ENCODE assay signal across 18 cellular contexts in genomic region chr11:30552839-30553238, GRCh38. TPM values are rescaled to one million over a fixed set of nuclear protein-coding genes. Genes with fewer than 3 reads are reported as not detected.
DNase-seq lines count a peak whose midpoint lies in the region; ATAC-seq and TF ChIP-seq lines count a peak whose summit lies in the region.
"Had no signal": no experiment of that assay in that cellular context is flagged by ENCODE, and none has a peak within 500 bp of the region (broad histone marks: within the 10 kb centered on the region; RNA-seq: fewer than 3 reads in every experiment).

No MANE protein-coding gene starts in this region.

- peaks cover 9% of the 10 kb centered on the region for H3K9me3 Mint-ChIP-seq in WTC11
- H3K9me3 Mint-ChIP-seq: H9 had no signal

- intact Hi-C loops in sciatic nerve (cut with DNase I): no loop called here

- no peaks in the 10 kb centered on the region for H3K9me3 ChIP-seq in iPS-20b (ENCODE audit: insufficient read depth, low read depth, low read length)
- H3K9me3 ChIP-seq: A549, BE2C had no signal

- H3K4me1 Mint-ChIP-seq in WTC11: peaks cover 58% of the 10 kb centered on the region
- H3K4me1 Mint-ChIP-seq: CD4-positive, alpha-beta memory T cell had no signal

- ATAC-seq in WTC11 (peak; percentile 56), sciatic nerve (peak; percentile 48), GM21528 (IDR thresholded peaks at IDR 0.05; ENCODE audit: low FRiP score, unreplicated experiment) (no peak)
- ATAC-seq: A549, GM12878 had no signal

- peaks cover 75% of the 10 kb centered on the region for H3K27me3 Mint-ChIP-seq in WTC11 (ENCODE audit: low read depth)
- H3K27me3 Mint-ChIP-seq: CD4-positive, alpha-beta memory T cell had no signal

- H3K27me3 ChIP-seq in iPS-20b (ENCODE audit: insufficient read depth, low read length): peaks cover 16% of the 10 kb centered on the region; the same call in 1 of the 2 replicates
- H3K27me3 ChIP-seq: BE2C had no signal

- H3K4me3 ChIP-seq in iPS-20b (ENCODE audit: low read length): peak overlapping the region; percentile 35; the same call in 1 of the 2 replicates
- H3K4me3 ChIP-seq: A549, GM12878, GM23248 had no signal

- CTCF ChIA-PET in WTC11 (lab: Charles Lee): no interaction called here

- H3K36me3 ChIP-seq in iPS-20b (ENCODE audit: insufficient read depth, low read depth, low read length): no peaks in the 10 kb centered on the region
- H3K36me3 ChIP-seq: BE2C had no signal

- H3K4me3 Mint-ChIP-seq in WTC11: no peak overlapping the region
- H3K4me3 Mint-ChIP-seq: CD4-positive, alpha-beta memory T cell had no signal

- H3K36me3 Mint-ChIP-seq in WTC11: peaks cover 6% of the 10 kb centered on the region; the same call in 1 of the 2 replicates
- H3K36me3 Mint-ChIP-seq: CD4-positive, alpha-beta memory T cell had no signal

- peak overlapping the region; percentile 37 for H3K27ac ChIP-seq in iPS-20b (ENCODE audit: low read length)
- H3K27ac ChIP-seq: A549, C4-2B, GM23248, HL-60 had no signal

- POLR2A ChIA-PET in WTC11 (lab: Charles Lee): no interaction called here

- TF ChIP-seq CTCF in WTC11 (IDR thresholded peaks at IDR 0.05): no peak

- peak overlapping the region; percentile 16; the same call in 1 of the 2 replicates for H3K9ac ChIP-seq in iPS-20b (ENCODE audit: low read depth, low read length)
- H3K9ac ChIP-seq: GM23248 had no signal

- no peak for DNase-seq in WTC11 (ENCODE audit: low spot score)
- no peak for DNase-seq in sciatic nerve (ENCODE audit: low spot score)
- DNase-seq in ecto neural progenitor cell (ENCODE audit: low spot score): no peak
- no peak for DNase-seq in glomerular visceral epithelial cell (ENCODE audit: extremely low spot score)
- no peak for DNase-seq in amygdala (lab: John Stamatoyannopoulos, UW)
- DNase-seq: BE2C; CD4-positive, alpha-beta memory T cell; DMS79; GM23248; H9; IMR-90 had no signal

- H3K27ac Mint-ChIP-seq in WTC11: no peak overlapping the region

- H3K4me1 ChIP-seq in iPS-20b (ENCODE audit: insufficient read depth, low read length): peaks cover 45% of the 10 kb centered on the region
- H3K4me1 ChIP-seq: A549, BE2C had no signal

TF ChIP-seq in WTC11, 78 proteins besides CTCF, POLR2A, EP300 and RAD21:
- no peak for TF ChIP-seq ZBTB21 (CRISPR knock-in tag; IDR thresholded peaks at IDR 0.05; ENCODE audit: borderline replicate concordance)
- TF ChIP-seq SP1 (CRISPR knock-in tag; conservative IDR thresholded peaks at IDR 0.05): no peak
- TF ChIP-seq MLX (CRISPR knock-in tag; IDR thresholded peaks at IDR 0.05): no peak
- TF ChIP-seq ATF1 (CRISPR knock-in tag; IDR thresholded peaks at IDR 0.05): no peak
- no peak for TF ChIP-seq NFATC4 (CRISPR knock-in tag; IDR thresholded peaks at IDR 0.05)
- TF ChIP-seq TEAD1 (CRISPR knock-in tag; IDR thresholded peaks at IDR 0.05): no peak
- TF ChIP-seq ATF6 (CRISPR knock-in tag; IDR thresholded peaks at IDR 0.05): no peak
- TF ChIP-seq SMAD4 (CRISPR knock-in tag; IDR thresholded peaks at IDR 0.05): no peak
- no peak for TF ChIP-seq ERG (CRISPR knock-in tag; IDR thresholded peaks at IDR 0.05)
- TF ChIP-seq JAZF1 (CRISPR knock-in tag; IDR thresholded peaks at IDR 0.05): no peak
- no peak for TF ChIP-seq RORB (CRISPR knock-in tag; IDR thresholded peaks at IDR 0.05)
- TF ChIP-seq GRHL2 (CRISPR knock-in tag; IDR thresholded peaks at IDR 0.05; ENCODE audit: insufficient replicate concordance, severe bottlenecking): no peak
- TF ChIP-seq AFF4 (CRISPR knock-in tag; IDR thresholded peaks at IDR 0.05; ENCODE audit: borderline replicate concordance): no peak
- no peak for TF ChIP-seq ZNF138 (CRISPR knock-in tag; conservative IDR thresholded peaks at IDR 0.05)
- no peak for TF ChIP-seq ZNF281 (CRISPR knock-in tag; IDR thresholded peaks at IDR 0.05)
- no peak for TF ChIP-seq E2F5 (CRISPR knock-in tag; IDR thresholded peaks at IDR 0.05)
- no peak for TF ChIP-seq NFE2L1 (CRISPR knock-in tag; IDR thresholded peaks at IDR 0.05)

RNA-seq across cellular contexts. Expression of gene MPPED2, which starts 33.3 kb away (rescaled TPM):
- total RNA-seq in WTC11 (2021) (2.4 to 4.0 TPM (median 2.6 TPM) in 3 replicates), sciatic nerve (8.0 TPM)
- total RNA-seq: CD4-positive, alpha-beta memory T cell; G401; GM12878; GM23248; IMR-90 had no signal
